8 cellular contexts compared by ENCODE assay signal in genomic region chr12:115916910-115917668, GRCh38.
DNase-seq lines count a peak whose midpoint lies in the region; ATAC-seq, FAIRE-seq and TF ChIP-seq lines count a peak whose summit lies in the region.

No MANE protein-coding gene starts in this region.

- 13% methylated on average over 50 of the region's 57 CpGs for WGBS in hepatocyte (ENCODE audit: low lambda C conversion rate, missing lambda C conversion rate)

- H3K27me3 ChIP-seq in SU-DHL-6 (ENCODE audit: low read length) (no peaks in the 10 kb centered on the region), hepatocyte (no peaks in the 10 kb centered on the region), gastrocnemius medialis (peaks cover 4 to 16% (median 10%) of the 10 kb centered on the region in 3 donors)

- peak overlapping the region; percentile 36; the same call in 1 of the 2 replicates for H3K27ac ChIP-seq in 22Rv1
- H3K27ac ChIP-seq in SU-DHL-6 (ENCODE audit: low read depth, low read length): no peak overlapping the region
- no peak overlapping the region for H3K27ac ChIP-seq in hepatocyte
- H3K27ac ChIP-seq in gastrocnemius medialis: no peak overlapping the region

- H3K36me3 ChIP-seq in SU-DHL-6 (ENCODE audit: low read length) (no peaks in the 10 kb centered on the region), hepatocyte (replicated peaks; ENCODE audit: insufficient read depth, low read depth) (no peaks in the 10 kb centered on the region), gastrocnemius medialis (no peaks in the 10 kb centered on the region)

- H3K36me3 Mint-ChIP-seq in activated naive CD8-positive, alpha-beta T cell treated with anti-CD3 and anti-CD28 coated beads, Interleukin-2, amount 50 U/mL, for 24 hours (ENCODE audit: low read depth): no peaks in the 10 kb centered on the region

- H3K4me1 Mint-ChIP-seq in activated naive CD8-positive, alpha-beta T cell treated with anti-CD3 and anti-CD28 coated beads, Interleukin-2, amount 50 U/mL, for 24 hours: no peaks in the 10 kb centered on the region

- H3K9me2 ChIP-seq in SU-DHL-6 (replicated peaks; ENCODE audit: insufficient read depth, low read length) (no peaks in the 10 kb centered on the region), hepatocyte (replicated peaks; ENCODE audit: insufficient read depth) (no peaks in the 10 kb centered on the region)

- H3K79me2 ChIP-seq in SU-DHL-6 (ENCODE audit: insufficient read depth, low read length) (no peaks in the 10 kb centered on the region), hepatocyte (no peaks in the 10 kb centered on the region)

- TF ChIP-seq CTCF in 22Rv1 (IDR thresholded peaks at IDR 0.05) (peak; percentile 97), SU-DHL-6 (IDR thresholded peaks at IDR 0.05; ENCODE audit: insufficient read depth, low read length, poor library complexity, severe bottlenecking) (peak; percentile 64), hepatocyte (IDR thresholded peaks at IDR 0.05; ENCODE audit: poor library complexity) (peak; percentile 94), gastrocnemius medialis (IDR thresholded peaks at IDR 0.05 in 4 of 5, conservative IDR thresholded peaks at IDR 0.05 in 1 of 5) (peak; percentile 87 to 96 (median 96))

- H3K4me1 ChIP-seq in hepatocyte (ENCODE audit: insufficient read depth): no peaks in the 10 kb centered on the region
- H3K4me1 ChIP-seq in gastrocnemius medialis: no peaks in the 10 kb centered on the region

- H3K4me3 Mint-ChIP-seq in activated naive CD8-positive, alpha-beta T cell treated with anti-CD3 and anti-CD28 coated beads, Interleukin-2, amount 50 U/mL, for 24 hours: no peak overlapping the region

- H3K4me3 ChIP-seq in SU-DHL-6 (ENCODE audit: insufficient read depth, low read length, poor library complexity, severe bottlenecking) (no peak overlapping the region), hepatocyte (peak overlapping the region; percentile 18), gastrocnemius medialis (peak overlapping the region in 1 of 4 donors; percentile 19)

- H3K9me3 Mint-ChIP-seq in activated naive CD8-positive, alpha-beta T cell treated with anti-CD3 and anti-CD28 coated beads, Interleukin-2, amount 50 U/mL, for 24 hours: peaks cover 3% of the 10 kb centered on the region

- TF ChIP-seq POLR2A in gastrocnemius medialis (IDR thresholded peaks at IDR 0.05): no peak

- DNase-seq in HTR-8/SVneo (ENCODE audit: insufficient read length, low spot score): peak; percentile 56
- DNase-seq in activated naive CD8-positive, alpha-beta T cell treated with anti-CD3 and anti-CD28 coated beads, Interleukin-2, amount 50 U/mL, for 24 hours: peak; percentile 81
- peak; percentile 87 for DNase-seq in hepatocyte (ENCODE audit: low spot score)
- peak; percentile 9 to 41 for DNase-seq in gastrocnemius medialis

- in situ Hi-C loops in gastrocnemius medialis (cut with MboI; ENCODE audit: low sequenced_read_pairs in 4 of 4): loop anchor here (5.0 to 25.0 kb wide), 3 partner anchors 162 to 1955 kb away; partner anchors contain the start of gene RBM19 (in 2 of the 4)

- no peaks in the 10 kb centered on the region for H3K9me3 ChIP-seq in SU-DHL-6 (ENCODE audit: insufficient read depth, low read length)
- H3K9me3 ChIP-seq in hepatocyte (ENCODE audit: low read depth): no peaks in the 10 kb centered on the region
- H3K9me3 ChIP-seq in gastrocnemius medialis: no peaks in the 10 kb centered on the region

- FAIRE-seq in HTR-8/SVneo (lab: Jason Lieb, UNC): peak; percentile 69

- H3K9ac ChIP-seq in SU-DHL-6 (ENCODE audit: low read length): no peak overlapping the region

- no peaks in the 10 kb centered on the region for H3F3A ChIP-seq in SU-DHL-6 (ENCODE audit: insufficient read depth)

- H4K20me1 ChIP-seq in SU-DHL-6 (ENCODE audit: low read depth, low read length) (no peaks in the 10 kb centered on the region), hepatocyte (ENCODE audit: insufficient read depth, poor library complexity, severe bottlenecking) (no peaks in the 10 kb centered on the region)

- ATAC-seq in GM18498 (IDR thresholded peaks at IDR 0.05; ENCODE audit: unreplicated experiment) (peak; percentile 76), gastrocnemius medialis (peak; percentile 56 to 84), HG02763 (IDR thresholded peaks at IDR 0.05; ENCODE audit: unreplicated experiment) (no peak)
- ATAC-seq in activated naive CD8-positive, alpha-beta T cell treated with anti-CD3 and anti-CD28 coated beads, Interleukin-2, amount 50 U/mL, for 24 hours: peak; percentile 71

- H3K27me3 Mint-ChIP-seq in activated naive CD8-positive, alpha-beta T cell treated with anti-CD3 and anti-CD28 coated beads, Interleukin-2, amount 50 U/mL, for 24 hours: peaks cover 36% of the 10 kb centered on the region

- intact Hi-C loops in gastrocnemius medialis (cut with DNase I; ENCODE audit: low total_unique reads): loop anchor here (1.0 to 10.0 kb wide), 4 partner anchors 122 to 1952 kb away; partner anchors contain the start of gene RBM19

- H3K27ac Mint-ChIP-seq in activated naive CD8-positive, alpha-beta T cell treated with anti-CD3 and anti-CD28 coated beads, Interleukin-2, amount 50 U/mL, for 24 hours: no peak overlapping the region

- H3K4me2 ChIP-seq in SU-DHL-6 (ENCODE audit: low read depth, low read length, poor library complexity, severe bottlenecking) (no peak overlapping the region), hepatocyte (peak overlapping the region; percentile 93)

- H2AFZ ChIP-seq in SU-DHL-6 (ENCODE audit: low read depth, low read length, severe bottlenecking): no peak overlapping the region
- peak overlapping the region; percentile 67 for H2AFZ ChIP-seq in hepatocyte

Comparison
In these comparisons a context has a peak if more than half of its experiments do, and no peak if none do; other contexts are left out.
1. DNase-seq: peak in every context shown above with its lines; median percentile 87 in hepatocyte; 81 in activated naive CD8-positive, alpha-beta T cell treated with anti-CD3 and anti-CD28 coated beads, Interleukin-2, amount 50 U/mL, for 24 hours; 56 in HTR-8/SVneo; 25 in gastrocnemius medialis.